Comparison of ENCODE assay signal across 10 cellular contexts in the genomic region with DNA sequence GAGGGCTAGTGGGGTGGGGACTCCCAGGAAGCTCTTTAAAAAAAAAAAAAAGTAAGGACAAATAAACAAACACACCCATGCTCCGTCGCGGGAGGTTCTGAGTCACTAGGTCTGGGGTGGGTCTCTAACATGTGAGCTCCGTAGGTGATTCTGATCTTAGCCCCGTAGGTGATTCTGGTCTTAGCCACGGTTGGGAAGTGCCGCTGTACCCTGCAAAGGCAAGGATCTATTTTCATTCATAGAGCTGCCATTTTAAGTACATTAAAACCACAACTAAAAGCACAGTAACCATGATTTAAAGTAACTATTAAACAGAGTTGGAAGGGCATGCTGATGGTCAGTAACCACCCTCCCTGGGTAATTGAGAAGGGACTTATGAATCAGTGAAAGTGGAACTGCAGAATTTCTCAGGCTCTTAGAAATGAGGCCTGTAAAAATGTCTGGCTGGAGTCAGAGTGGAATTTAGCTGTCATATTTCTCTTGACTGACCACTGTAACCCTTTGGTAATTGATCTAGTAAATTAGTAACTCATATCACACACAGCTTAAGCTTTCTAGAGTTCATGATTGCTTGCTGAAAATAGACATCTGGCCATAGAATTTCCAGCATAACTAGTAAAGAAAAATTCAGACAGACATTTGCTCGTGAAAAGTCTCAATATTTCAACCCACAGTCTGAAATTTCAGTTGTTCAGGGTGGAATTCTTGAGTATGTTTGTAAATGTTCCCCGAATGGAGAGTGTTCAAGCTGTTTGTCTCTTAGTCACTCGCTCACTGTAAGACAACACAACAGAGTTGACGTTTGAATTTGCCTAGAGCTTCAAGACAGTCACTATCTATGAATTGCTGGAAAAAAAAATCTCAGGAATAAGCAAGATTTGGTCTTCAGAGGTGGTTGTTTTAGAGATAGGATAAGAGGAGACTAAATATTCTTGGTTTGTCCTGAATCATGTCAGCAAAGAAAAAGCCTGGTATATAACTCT. TPM values are rescaled to one million over a fixed set of nuclear protein-coding genes. Genes with fewer than 3 reads are reported as not detected.
DNase-seq lines count a peak whose midpoint lies in the region; ATAC-seq and TF ChIP-seq lines count a peak whose summit lies in the region.
"Had no signal": no experiment of that assay in that cellular context is flagged by ENCODE, and none has a peak within 500 bp of the region (broad histone marks: within the 10 kb centered on the region; RNA-seq: fewer than 3 reads in every experiment).

No MANE protein-coding gene starts in this region.

- H3K4me3 Mint-ChIP-seq in WTC11 = no peak overlapping the region

- POLR2A ChIA-PET in WTC11 (lab: Charles Lee) = no interaction called here

- H3K36me3 ChIP-seq in upper lobe of right lung = no peaks in the 10 kb centered on the region

- peaks cover 61% of the 10 kb centered on the region for H3K4me1 Mint-ChIP-seq in WTC11

- DNase-seq in WTC11 (ENCODE audit: low spot score) (peak; percentile 28), kidney tubule cell (ENCODE audit: low spot score) (peak; percentile 85), upper lobe of right lung (no peak), SHP77 (lab: John Stamatoyannopoulos, UW) (no peak)
- DNase-seq: NCI-H187 treated with DMSO at 0.1 percent for 48 hours, retina had no signal

- ATAC-seq in HG02678 (IDR thresholded peaks at IDR 0.05; ENCODE audit: unreplicated experiment) (peak; percentile 69), WTC11 (peak; percentile 80), upper lobe of right lung (peak; percentile 53), HG02588 (IDR thresholded peaks at IDR 0.05; ENCODE audit: unreplicated experiment) (no peak), GM21367 (IDR thresholded peaks at IDR 0.05; ENCODE audit: unreplicated experiment) (no peak)

- TF ChIP-seq CTCF in WTC11 (IDR thresholded peaks at IDR 0.05) (no peak), upper lobe of right lung (IDR thresholded peaks at IDR 0.05) (no peak)

- H3K9me3 ChIP-seq in upper lobe of right lung = no peaks in the 10 kb centered on the region

- H3K27me3 Mint-ChIP-seq in WTC11 (ENCODE audit: low read depth) = peaks cover 81% of the 10 kb centered on the region

- H3K36me3 Mint-ChIP-seq in WTC11 = no peaks in the 10 kb centered on the region

- intact Hi-C loops in upper lobe of right lung (cut with DNase I) = no loop called here

- no peaks in the 10 kb centered on the region for H3K27me3 ChIP-seq in upper lobe of right lung

- H3K27ac ChIP-seq in upper lobe of right lung = no peak overlapping the region

- no peak overlapping the region for H3K27ac Mint-ChIP-seq in WTC11
- H3K27ac Mint-ChIP-seq: activated T-helper 2 cell treated with anti-CD3 and anti-CD28 coated beads, Interferon-gamma antibody, Interleukin-2, Interleukin-4, amounts not matched to agents 10 μg/mL and 5 μg/mL and 100 μg/mL, durations not matched to agents 14 hours and 24 hours and 36 hours had no signal

- no peaks in the 10 kb centered on the region for H3K9me3 Mint-ChIP-seq in WTC11

- peaks cover 4% of the 10 kb centered on the region for H3K4me1 ChIP-seq in upper lobe of right lung

- CTCF ChIA-PET in WTC11 (lab: Charles Lee) = no interaction called here

- H3K4me3 ChIP-seq in upper lobe of right lung = no peak overlapping the region

TF ChIP-seq in WTC11, 78 proteins besides CTCF, POLR2A, EP300 and RAD21:
- TF ChIP-seq, protein P1, sequence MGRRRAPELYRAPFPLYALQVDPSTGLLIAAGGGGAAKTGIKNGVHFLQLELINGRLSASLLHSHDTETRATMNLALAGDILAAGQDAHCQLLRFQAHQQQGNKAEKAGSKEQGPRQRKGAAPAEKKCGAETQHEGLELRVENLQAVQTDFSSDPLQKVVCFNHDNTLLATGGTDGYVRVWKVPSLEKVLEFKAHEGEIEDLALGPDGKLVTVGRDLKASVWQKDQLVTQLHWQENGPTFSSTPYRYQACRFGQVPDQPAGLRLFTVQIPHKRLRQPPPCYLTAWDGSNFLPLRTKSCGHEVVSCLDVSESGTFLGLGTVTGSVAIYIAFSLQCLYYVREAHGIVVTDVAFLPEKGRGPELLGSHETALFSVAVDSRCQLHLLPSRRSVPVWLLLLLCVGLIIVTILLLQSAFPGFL (CRISPR knock-in tag; IDR thresholded peaks at IDR 0.05; ENCODE audit: borderline replicate concordance) = no peak
- no peak for TF ChIP-seq FOXJ3 (CRISPR knock-in tag; IDR thresholded peaks at IDR 0.05; ENCODE audit: borderline replicate concordance)
- TF ChIP-seq, protein P2, sequence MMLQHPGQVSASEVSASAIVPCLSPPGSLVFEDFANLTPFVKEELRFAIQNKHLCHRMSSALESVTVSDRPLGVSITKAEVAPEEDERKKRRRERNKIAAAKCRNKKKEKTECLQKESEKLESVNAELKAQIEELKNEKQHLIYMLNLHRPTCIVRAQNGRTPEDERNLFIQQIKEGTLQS (CRISPR knock-in tag; conservative IDR thresholded peaks at IDR 0.05) = no peak
- no peak for TF ChIP-seq EMX1 (CRISPR knock-in tag; IDR thresholded peaks at IDR 0.05)
- no peak for TF ChIP-seq ETV6 (CRISPR knock-in tag; IDR thresholded peaks at IDR 0.05)
- TF ChIP-seq, protein P3, sequence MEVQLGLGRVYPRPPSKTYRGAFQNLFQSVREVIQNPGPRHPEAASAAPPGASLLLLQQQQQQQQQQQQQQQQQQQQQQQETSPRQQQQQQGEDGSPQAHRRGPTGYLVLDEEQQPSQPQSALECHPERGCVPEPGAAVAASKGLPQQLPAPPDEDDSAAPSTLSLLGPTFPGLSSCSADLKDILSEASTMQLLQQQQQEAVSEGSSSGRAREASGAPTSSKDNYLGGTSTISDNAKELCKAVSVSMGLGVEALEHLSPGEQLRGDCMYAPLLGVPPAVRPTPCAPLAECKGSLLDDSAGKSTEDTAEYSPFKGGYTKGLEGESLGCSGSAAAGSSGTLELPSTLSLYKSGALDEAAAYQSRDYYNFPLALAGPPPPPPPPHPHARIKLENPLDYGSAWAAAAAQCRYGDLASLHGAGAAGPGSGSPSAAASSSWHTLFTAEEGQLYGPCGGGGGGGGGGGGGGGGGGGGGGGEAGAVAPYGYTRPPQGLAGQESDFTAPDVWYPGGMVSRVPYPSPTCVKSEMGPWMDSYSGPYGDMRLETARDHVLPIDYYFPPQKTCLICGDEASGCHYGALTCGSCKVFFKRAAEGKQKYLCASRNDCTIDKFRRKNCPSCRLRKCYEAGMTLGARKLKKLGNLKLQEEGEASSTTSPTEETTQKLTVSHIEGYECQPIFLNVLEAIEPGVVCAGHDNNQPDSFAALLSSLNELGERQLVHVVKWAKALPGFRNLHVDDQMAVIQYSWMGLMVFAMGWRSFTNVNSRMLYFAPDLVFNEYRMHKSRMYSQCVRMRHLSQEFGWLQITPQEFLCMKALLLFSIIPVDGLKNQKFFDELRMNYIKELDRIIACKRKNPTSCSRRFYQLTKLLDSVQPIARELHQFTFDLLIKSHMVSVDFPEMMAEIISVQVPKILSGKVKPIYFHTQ (CRISPR knock-in tag; IDR thresholded peaks at IDR 0.05) = no peak
- no peak for TF ChIP-seq ZNF317 (CRISPR knock-in tag; IDR thresholded peaks at IDR 0.05; ENCODE audit: borderline replicate concordance, low read depth)

RNA-seq across cellular contexts. Expression of a gene that starts 34.2 kb away (rescaled TPM):
- total RNA-seq in WTC11 (2021) (44.5 to 51.4 TPM (median 51.1 TPM) in 3 replicates), upper lobe of right lung (47.4 TPM)

Comparison
In these comparisons a context has a peak if more than half of its experiments do, and no peak if none do; other contexts are left out.
1. ATAC-seq: peak in HG02678 (single experiment), WTC11 (single experiment) and upper lobe of right lung (single experiment); none in HG02588 (single experiment) and GM21367 (single experiment).
2. DNase-seq: peak in WTC11 (single experiment) and kidney tubule cell (single experiment); none in upper lobe of right lung (single experiment) and SHP77 (0 of 2).